27 cellular contexts compared by ENCODE assay signal in genomic region chr2:114631146-114631545, GRCh38.
"Had no signal": no experiment of that assay in that cellular context is flagged by ENCODE, and none has a peak within 500 bp of the region (broad histone marks: within the 10 kb centered on the region; RNA-seq: fewer than 3 reads in every experiment).

No MANE protein-coding gene starts in this region.

- H3K27ac ChIP-seq: adrenal gland, body of pancreas, epithelial cell of prostate, esophagus squamous epithelium, gastroesophageal sphincter had no signal

- H3K27me3 Mint-ChIP-seq: activated CD4-positive, alpha-beta memory T cell treated with anti-CD3 and anti-CD28 coated beads, Interleukin-2, amount 10 ng/mL, durations not matched to agents 7 days and 5 days; activated CD4-positive, alpha-beta T cell treated with anti-CD3 and anti-CD28 coated beads, Interleukin-2, amount 10 ng/mL, durations not matched to agents 7 days and 5 days; activated naive CD8-positive, alpha-beta T cell; activated naive CD8-positive, alpha-beta T cell treated with anti-CD3 and anti-CD28 coated beads, Interleukin-2, amount 50 U/mL, for 24 hours; activated T-helper 17 cell treated with anti-CD3 and anti-CD28 coated beads, Interleukin-2, amount 50 U/mL, for 72 hours; effector memory CD8-positive, alpha-beta T cell had no signal

- H3K27ac Mint-ChIP-seq: activated CD4-positive, alpha-beta memory T cell treated with anti-CD3 and anti-CD28 coated beads, Interleukin-2, amount 10 ng/mL, durations not matched to agents 7 days and 5 days; activated CD4-positive, alpha-beta T cell treated with anti-CD3 and anti-CD28 coated beads, Interleukin-2, amount 10 ng/mL, durations not matched to agents 7 days and 5 days; activated naive CD8-positive, alpha-beta T cell; activated naive CD8-positive, alpha-beta T cell treated with anti-CD3 and anti-CD28 coated beads, Interleukin-2, amount 50 U/mL, for 24 hours; activated T-helper 17 cell treated with anti-CD3 and anti-CD28 coated beads, Interleukin-2, amount 50 U/mL, for 72 hours; effector memory CD8-positive, alpha-beta T cell had no signal

- H3K27me3 ChIP-seq: adrenal gland, body of pancreas, esophagus squamous epithelium, gastroesophageal sphincter had no signal

- H3K9me3 Mint-ChIP-seq: activated CD4-positive, alpha-beta memory T cell treated with anti-CD3 and anti-CD28 coated beads, Interleukin-2, amount 10 ng/mL, durations not matched to agents 7 days and 5 days; activated CD4-positive, alpha-beta T cell treated with anti-CD3 and anti-CD28 coated beads, Interleukin-2, amount 10 ng/mL, durations not matched to agents 7 days and 5 days; activated naive CD8-positive, alpha-beta T cell treated with anti-CD3 and anti-CD28 coated beads, Interleukin-2, amount 50 U/mL, for 24 hours; activated T-cell treated with anti-CD3 and anti-CD28 coated beads, Interleukin-2, amount 50 U/mL, for 4 hours; activated T-helper 17 cell treated with anti-CD3 and anti-CD28 coated beads, Interleukin-2, amount 50 U/mL, for 72 hours; effector memory CD8-positive, alpha-beta T cell had no signal

- H3K4me1 Mint-ChIP-seq: activated CD4-positive, alpha-beta memory T cell treated with anti-CD3 and anti-CD28 coated beads, Interleukin-2, amount 10 ng/mL, durations not matched to agents 7 days and 5 days; activated CD4-positive, alpha-beta T cell treated with anti-CD3 and anti-CD28 coated beads, Interleukin-2, amount 10 ng/mL, durations not matched to agents 7 days and 5 days; activated naive CD8-positive, alpha-beta T cell treated with anti-CD3 and anti-CD28 coated beads, Interleukin-2, amount 50 U/mL, for 24 hours; activated T-helper 17 cell treated with anti-CD3 and anti-CD28 coated beads, Interleukin-2, amount 50 U/mL, for 72 hours had no signal

- H3K36me3 ChIP-seq: adrenal gland, esophagus squamous epithelium, gastroesophageal sphincter had no signal

- H3K4me3 Mint-ChIP-seq: activated CD4-positive, alpha-beta memory T cell treated with anti-CD3 and anti-CD28 coated beads, Interleukin-2, amount 10 ng/mL, durations not matched to agents 7 days and 5 days; activated CD4-positive, alpha-beta T cell treated with anti-CD3 and anti-CD28 coated beads, Interleukin-2, amount 10 ng/mL, durations not matched to agents 7 days and 5 days; activated naive CD8-positive, alpha-beta T cell; activated naive CD8-positive, alpha-beta T cell treated with anti-CD3 and anti-CD28 coated beads, Interleukin-2, amount 50 U/mL, for 24 hours; activated T-cell treated with anti-CD3 and anti-CD28 coated beads, Interleukin-2, amount 50 U/mL, for 4 hours; activated T-helper 17 cell treated with anti-CD3 and anti-CD28 coated beads, Interleukin-2, amount 50 U/mL, for 72 hours; effector memory CD8-positive, alpha-beta T cell had no signal

- DNase-seq: activated CD4-positive, alpha-beta memory T cell treated with anti-CD3 and anti-CD28 coated beads, Interleukin-2, amount 10 ng/mL, durations not matched to agents 7 days and 5 days; activated CD4-positive, alpha-beta T cell treated with anti-CD3 and anti-CD28 coated beads for 1 hour; activated CD4-positive, alpha-beta T cell treated with anti-CD3 and anti-CD28 coated beads for 4 hours; activated CD4-positive, alpha-beta T cell treated with anti-CD3 and anti-CD28 coated beads, Interleukin-2, amount 10 ng/mL, durations not matched to agents 7 days and 5 days; activated CD4-positive, alpha-beta T cell treated with anti-CD3 and anti-CD28 coated beads, Interleukin-2, amount 50 U/mL, for 4 hours; activated effector memory CD4-positive, alpha-beta T cell treated with Interleukin-2 at 50 U/mL for 16 hours; activated gamma-delta T cell treated with Interleukin-2 at 50 U/mL for 16 hours; activated naive CD4-positive, alpha-beta T cell treated with anti-CD3 and anti-CD28 coated beads, Interleukin-2, amount 50 U/mL, for 16 hours; activated naive CD4-positive, alpha-beta T cell treated with Interleukin-2 at 50 U/mL for 16 hours; activated naive CD8-positive, alpha-beta T cell treated with anti-CD3 and anti-CD28 coated beads, Interleukin-2, amount 50 U/mL, for 24 hours; activated T-cell treated with anti-CD3 and anti-CD28 coated beads, Interleukin-2, amount 50 U/mL, for 4 hours; adrenal gland; amygdala; aorta; body of pancreas; caudate nucleus; cortex of kidney; dermis blood vessel endothelial cell; effector CD4-positive, alpha-beta T cell; effector memory CD8-positive, alpha-beta T cell; esophagus squamous epithelium; foreskin melanocyte; T-helper 2 cell had no signal

- H3K36me3 Mint-ChIP-seq: activated naive CD8-positive, alpha-beta T cell had no signal

- H3K4me1 ChIP-seq: adrenal gland, body of pancreas, esophagus squamous epithelium, gastroesophageal sphincter had no signal

- ATAC-seq: activated naive CD8-positive, alpha-beta T cell treated with anti-CD3 and anti-CD28 coated beads, Interleukin-2, amount 50 U/mL, for 24 hours; activated T-cell treated with anti-CD3 and anti-CD28 coated beads, Interleukin-2, amount 50 U/mL, for 4 hours; activated T-helper 17 cell treated with anti-CD3 and anti-CD28 coated beads, Interleukin-2, amount 50 U/mL, for 72 hours; body of pancreas; effector memory CD8-positive, alpha-beta T cell; gastroesophageal sphincter had no signal

- H3K4me3 ChIP-seq: adrenal gland, body of pancreas, esophagus squamous epithelium, gastroesophageal sphincter had no signal
